8 cellular contexts compared by ENCODE assay signal in genomic region chr4:128385683-128386304, GRCh38.
DNase-seq lines count a peak whose midpoint lies in the region; FAIRE-seq and TF ChIP-seq lines count a peak whose summit lies in the region.

No MANE protein-coding gene starts in this region.

- FAIRE-seq in GM12892 (lab: Jason Lieb, UNC) = no peak

- H2AFZ ChIP-seq in osteoblast (ENCODE audit: low read length) = no peak overlapping the region

- peak overlapping the region; percentile 38 for H3K4me2 ChIP-seq in osteoblast (ENCODE audit: insufficient read depth, low read length)

- H4K20me1 ChIP-seq in osteoblast (ENCODE audit: insufficient read depth, low read length) = no peaks in the 10 kb centered on the region

- no peak for DNase-seq in GM12864 (ENCODE audit: low read depth)
- DNase-seq in NCI-H146 treated with DMSO at 0.1 percent for 48 hours (lab: John Stamatoyannopoulos, UW; ENCODE audit: unreplicated experiment) = peak; percentile 15
- no peak for DNase-seq in coronary artery (ENCODE audit: low spot score)
- no peak for DNase-seq in osteoblast (ENCODE audit: insufficient read length, low spot score, missing footprints)
- DNase-seq in GM12892 (ENCODE audit: insufficient read length) = no peak
- DNase-seq in SHP77 (lab: John Stamatoyannopoulos, UW) = no peak
- DNase-seq in stimulated activated CD4-positive, alpha-beta T cell treated with anti-CD3 and anti-CD28 coated beads, Interleukin-2, amount 100 ng/mL, for 48 hours = no peak
- DNase-seq in HK-2 (ENCODE audit: unreplicated experiment) = no peak

- TF ChIP-seq CTCF in GM12864 (IDR thresholded peaks at IDR 0.05; ENCODE audit: low read depth, low read length, missing control alignments) (peak; percentile 6), coronary artery (IDR thresholded peaks at IDR 0.05) (no peak), osteoblast (IDR thresholded peaks at IDR 0.05; ENCODE audit: extremely low read depth, low read depth, low read length) (peak; percentile 33)

- no peaks in the 10 kb centered on the region for H3K36me3 ChIP-seq in osteoblast (ENCODE audit: insufficient read depth, low read length)

- H3K79me2 ChIP-seq in osteoblast (ENCODE audit: insufficient read depth, low read length) = no peaks in the 10 kb centered on the region

- peaks cover 48% of the 10 kb centered on the region for H3K4me1 ChIP-seq in osteoblast (ENCODE audit: insufficient read depth, low read length)

- no peaks in the 10 kb centered on the region for H3K27me3 ChIP-seq in osteoblast (ENCODE audit: insufficient read depth, low read length)

- H3K27ac ChIP-seq in coronary artery (peak overlapping the region; percentile 51 to 88), osteoblast (ENCODE audit: low read depth, low read length) (peak overlapping the region; percentile 74)

- H3K4me3 ChIP-seq in GM12864 (ENCODE audit: low read depth, low read length) (no peak overlapping the region), coronary artery (no peak overlapping the region), osteoblast (ENCODE audit: insufficient read depth, low read length) (no peak overlapping the region)

- TF ChIP-seq POLR2A in GM12892 (IDR thresholded peaks at IDR 0.05; ENCODE audit: low read depth, low read length) = no peak

- no peaks in the 10 kb centered on the region for H3K9me3 ChIP-seq in osteoblast (ENCODE audit: low read depth, low read length)
